ENCODE assay signal across 1 cellular context in genomic region chr4:118629697-118630096, GRCh38.
TF ChIP-seq lines count a peak whose summit lies in the region.
"Not testable (repeated sequence)": the region's sequence is repeated elsewhere in the genome, so short reads cannot be mapped to it uniquely, and the experiment has no call there.

No MANE protein-coding gene starts in this region.

TF ChIP-seq in K562, 482 proteins besides CTCF, POLR2A, EP300 and RAD21 (continued from another document):
- TF ChIP-seq ATF3 (IDR thresholded peaks at IDR 0.05), result peak; percentile 73
- TF ChIP-seq ATF3 (CRISPR knock-in tag; conservative IDR thresholded peaks at IDR 0.05); ATF1 (CRISPR knock-in tag; IDR thresholded peaks at IDR 0.05): not testable (repeated sequence)
- 0 out of 2 replicates have a peak, but pooled peaks have one; percentile 17 for TF ChIP-seq ZBTB12 (CRISPR knock-in tag; IDR thresholded peaks at IDR 0.05)
- TF ChIP-seq ATF1 (tag; IDR thresholded peaks at IDR 0.05), result peak; percentile 53; the same call in 1 of the 2 replicates
- 0 out of 2 replicates have a peak, but pooled peaks have one; percentile 40 for TF ChIP-seq FOSL1 (tag; conservative IDR thresholded peaks at IDR 0.05)
